In genomic region chr22:24424001-24424900, GRCh38 we compare ENCODE assay signal across 8 cellular contexts.
DNase-seq lines count a peak whose midpoint lies in the region; ATAC-seq and TF ChIP-seq lines count a peak whose summit lies in the region.

No MANE protein-coding gene starts in this region.

- peak overlapping the region; percentile 79 for H3K4me3 Mint-ChIP-seq in activated naive CD4-positive, alpha-beta T cell treated with anti-CD3 and anti-CD28 coated beads, Interleukin-2, amount 50 U/mL, for 24 hours

- no peak for TF ChIP-seq CTCF in AG09309 (IDR thresholded peaks at IDR 0.05; ENCODE audit: control insufficient read depth, insufficient read depth, low read depth, low read length, missing control alignments)

- ATAC-seq in GM21723 (IDR thresholded peaks at IDR 0.05; ENCODE audit: unreplicated experiment): no peak

- H3K4me1 ChIP-seq in iPS-15b (ENCODE audit: control insufficient read depth, insufficient read depth, low read length): peaks cover 4% of the 10 kb centered on the region

- H3K27me3 ChIP-seq in iPS-15b (ENCODE audit: control insufficient read depth, insufficient read depth, low read length): peaks cover 14% of the 10 kb centered on the region

- no peaks in the 10 kb centered on the region for H3K36me3 ChIP-seq in iPS-15b (ENCODE audit: control insufficient read depth, insufficient read depth, low read length)

- no peaks in the 10 kb centered on the region for H3K9me3 ChIP-seq in iPS-15b (ENCODE audit: control insufficient read depth, insufficient read depth, low read length)

- H3K27ac Mint-ChIP-seq in activated naive CD4-positive, alpha-beta T cell treated with anti-CD3 and anti-CD28 coated beads, Interleukin-2, amount 50 U/mL, for 24 hours: no peak overlapping the region

- no peak overlapping the region for H3K9ac ChIP-seq in iPS-15b (ENCODE audit: low read depth, low read length)

- no peak for DNase-seq in AG09309 (ENCODE audit: low read depth)
- DNase-seq in NCI-H69 (lab: John Stamatoyannopoulos, UW): peak; percentile 52
- DNase-seq in stimulated activated CD4-positive, alpha-beta T cell treated with anti-CD3 and anti-CD28 coated beads, Interleukin-2, amount 100 ng/mL, for 24 hours: peak; percentile 53 to 64
- DNase-seq in SW 1271 (lab: John Stamatoyannopoulos, UW): no peak
- no peak for DNase-seq in NCI-H2227 treated with DMSO at 0.1 percent for 48 hours (lab: John Stamatoyannopoulos, UW)

- peaks cover 4% of the 10 kb centered on the region for H3K36me3 Mint-ChIP-seq in activated naive CD4-positive, alpha-beta T cell treated with anti-CD3 and anti-CD28 coated beads, Interleukin-2, amount 50 U/mL, for 24 hours

- no peaks in the 10 kb centered on the region for H3K9me3 Mint-ChIP-seq in activated naive CD4-positive, alpha-beta T cell treated with anti-CD3 and anti-CD28 coated beads, Interleukin-2, amount 50 U/mL, for 24 hours

- H3K27me3 Mint-ChIP-seq in activated naive CD4-positive, alpha-beta T cell treated with anti-CD3 and anti-CD28 coated beads, Interleukin-2, amount 50 U/mL, for 24 hours: no peaks in the 10 kb centered on the region

- H3K4me1 Mint-ChIP-seq in activated naive CD4-positive, alpha-beta T cell treated with anti-CD3 and anti-CD28 coated beads, Interleukin-2, amount 50 U/mL, for 24 hours: peaks cover 46% of the 10 kb centered on the region

- peak overlapping the region; percentile 34 for H3K4me3 ChIP-seq in AG09309 (ENCODE audit: control insufficient read depth, low read depth, low read length)
- peak overlapping the region; percentile 55 for H3K4me3 ChIP-seq in iPS-15b (ENCODE audit: low read depth, low read length)

Comparison
In these comparisons a context has a peak if more than half of its experiments do, and no peak if none do; other contexts are left out.
1. DNase-seq: peak in NCI-H69 (single experiment) and stimulated activated CD4-positive, alpha-beta T cell treated with anti-CD3 and anti-CD28 coated beads, Interleukin-2, amount 100 ng/mL, for 24 hours (2 of 2); none in AG09309 (single experiment), SW 1271 (0 of 2) and NCI-H2227 treated with DMSO at 0.1 percent for 48 hours (single experiment).